In genomic region chr4:104424368-104424921, GRCh38 we compare ENCODE assay signal across 13 cellular contexts.
DNase-seq lines count a peak whose midpoint lies in the region; ATAC-seq, FAIRE-seq and TF ChIP-seq lines count a peak whose summit lies in the region.
"Had no signal": no experiment of that assay in that cellular context is flagged by ENCODE, and none has a peak within 500 bp of the region (broad histone marks: within the 10 kb centered on the region; RNA-seq: fewer than 3 reads in every experiment).

No MANE protein-coding gene starts in this region.

- intact Hi-C loops in ascending aorta (cut with DNase I) (no loop called here), kidney (cut with DNase I) (no loop called here), sigmoid colon (cut with DNase I) (no loop called here)
- intact Hi-C loops in activated CD8-positive, alpha-beta T cell treated with anti-CD3 and anti-CD28 coated beads for 36 hours (cut with micrococcal nuclease): no loop called here

- no peak for TF ChIP-seq EP300 in sigmoid colon (IDR thresholded peaks at IDR 0.05)

- H3K9me3 ChIP-seq in ascending aorta (no peaks in the 10 kb centered on the region), kidney (ENCODE audit: control insufficient read depth in 1 of 2, low read length in 2 of 2) (no peaks in the 10 kb centered on the region), sigmoid colon (no peaks in the 10 kb centered on the region)

- H3K9me3 Mint-ChIP-seq in activated CD8-positive, alpha-beta T cell treated with anti-CD3 and anti-CD28 coated beads for 36 hours: no peaks in the 10 kb centered on the region
- H3K9me3 Mint-ChIP-seq: activated naive CD8-positive, alpha-beta T cell treated with anti-CD3 and anti-CD28 coated beads, Interleukin-2, amount 10 ng/mL, durations not matched to agents 7 days and 5 days; memory B cell had no signal

- CTCF ChIA-PET in activated CD8-positive, alpha-beta T cell treated with anti-CD3 and anti-CD28 coated beads for 36 hours (lab: Charles Lee): no interaction called here

- H3K27me3 Mint-ChIP-seq in activated CD8-positive, alpha-beta T cell treated with anti-CD3 and anti-CD28 coated beads for 36 hours: no peaks in the 10 kb centered on the region
- H3K27me3 Mint-ChIP-seq: activated naive CD8-positive, alpha-beta T cell treated with anti-CD3 and anti-CD28 coated beads, Interleukin-2, amount 10 ng/mL, durations not matched to agents 7 days and 5 days; memory B cell had no signal

- no peaks in the 10 kb centered on the region for H3K4me1 Mint-ChIP-seq in activated CD8-positive, alpha-beta T cell treated with anti-CD3 and anti-CD28 coated beads for 36 hours (ENCODE audit: low read depth)
- H3K4me1 Mint-ChIP-seq: activated naive CD8-positive, alpha-beta T cell treated with anti-CD3 and anti-CD28 coated beads, Interleukin-2, amount 10 ng/mL, durations not matched to agents 7 days and 5 days; memory B cell had no signal

- peak overlapping the region; percentile 29 to 43 for H3K4me3 ChIP-seq in ascending aorta
- H3K4me3 ChIP-seq in kidney (ENCODE audit: low read length in 2 of 2): peak overlapping the region; percentile 57 to 60
- peak overlapping the region; percentile 7 to 30 (median 26) for H3K4me3 ChIP-seq in sigmoid colon

- TF ChIP-seq POLR2A in GM12892 (IDR thresholded peaks at IDR 0.05; ENCODE audit: low read depth, low read length) (no peak), sigmoid colon (IDR thresholded peaks at IDR 0.05) (no peak)

- no peak overlapping the region for H3K9ac ChIP-seq in kidney (ENCODE audit: low read length in 2 of 2)

- POLR2A ChIA-PET in activated CD8-positive, alpha-beta T cell treated with anti-CD3 and anti-CD28 coated beads for 36 hours (lab: Charles Lee): no interaction called here

- H3K36me3 ChIP-seq in ascending aorta: no peaks in the 10 kb centered on the region
- no peaks in the 10 kb centered on the region for H3K36me3 ChIP-seq in kidney (ENCODE audit: control insufficient read depth in 1 of 2, insufficient read depth in 2 of 2, low read length in 2 of 2)
- no peaks in the 10 kb centered on the region for H3K36me3 ChIP-seq in sigmoid colon

- FAIRE-seq in GM12892 (lab: Jason Lieb, UNC) (peak; percentile 74), kidney (lab: Jason Lieb, UNC) (no peak)

- H3K27ac ChIP-seq in ascending aorta (no peak overlapping the region), kidney (ENCODE audit: low read depth in 2 of 2, low read length in 2 of 2) (no peak overlapping the region), sigmoid colon (no peak overlapping the region)
- H3K27ac ChIP-seq: epithelial cell of prostate had no signal

- no peaks in the 10 kb centered on the region for H3K36me3 Mint-ChIP-seq in activated CD8-positive, alpha-beta T cell treated with anti-CD3 and anti-CD28 coated beads for 36 hours (ENCODE audit: low read depth)
- H3K36me3 Mint-ChIP-seq: activated naive CD8-positive, alpha-beta T cell treated with anti-CD3 and anti-CD28 coated beads, Interleukin-2, amount 10 ng/mL, durations not matched to agents 7 days and 5 days; memory B cell had no signal

- ATAC-seq in activated CD8-positive, alpha-beta T cell treated with anti-CD3 and anti-CD28 coated beads for 36 hours: no peak

- WGBS in sigmoid colon, 2 donors: 14 to 52% methylated on average over 8 of the region's 8 CpGs

- no peaks in the 10 kb centered on the region for H3K4me1 ChIP-seq in ascending aorta
- H3K4me1 ChIP-seq in kidney (ENCODE audit: control insufficient read depth in 1 of 2, insufficient read depth in 1 of 2, low read depth in 1 of 2, low read length in 2 of 2): no peaks in the 10 kb centered on the region
- no peaks in the 10 kb centered on the region for H3K4me1 ChIP-seq in sigmoid colon

- no peak overlapping the region for H3K27ac Mint-ChIP-seq in activated CD8-positive, alpha-beta T cell treated with anti-CD3 and anti-CD28 coated beads for 36 hours
- H3K27ac Mint-ChIP-seq: activated naive CD8-positive, alpha-beta T cell treated with anti-CD3 and anti-CD28 coated beads, Interleukin-2, amount 10 ng/mL, durations not matched to agents 7 days and 5 days; memory B cell had no signal

- DNase-seq in GM12892 (ENCODE audit: insufficient read length): no peak
- no peak for DNase-seq in ascending aorta (ENCODE audit: low spot score in 2 of 2)
- DNase-seq in kidney: no peak
- no peak for DNase-seq in sigmoid colon
- no peak for DNase-seq in activated CD8-positive, alpha-beta T cell treated with anti-CD3 and anti-CD28 coated beads for 36 hours
- DNase-seq in activated CD4-positive, alpha-beta T cell treated with anti-CD3 and anti-CD28 coated beads for 4 hours: no peak
- no peak for DNase-seq in NCI-H187 (lab: John Stamatoyannopoulos, UW)
- DNase-seq in DMS 273 treated with DMSO at 0.1 percent for 48 hours (lab: John Stamatoyannopoulos, UW): no peak
- DNase-seq: activated naive CD8-positive, alpha-beta T cell treated with anti-CD3 and anti-CD28 coated beads, Interleukin-2, amount 10 ng/mL, durations not matched to agents 7 days and 5 days; NCI-H2029; stimulated activated CD4-positive, alpha-beta T cell treated with anti-CD3 and anti-CD28 coated beads, Interleukin-4, amount 100 ng/mL, for 1 hour had no signal

- TF ChIP-seq CTCF in ascending aorta (IDR thresholded peaks at IDR 0.05) (no peak), kidney (IDR thresholded peaks at IDR 0.05; ENCODE audit: borderline replicate concordance, extremely low read depth, insufficient read depth) (no peak), sigmoid colon (IDR thresholded peaks at IDR 0.05) (no peak)
- no peak for TF ChIP-seq CTCF in activated CD8-positive, alpha-beta T cell treated with anti-CD3 and anti-CD28 coated beads for 36 hours (IDR thresholded peaks at IDR 0.05)

- no peak overlapping the region for H3K4me3 Mint-ChIP-seq in activated CD8-positive, alpha-beta T cell treated with anti-CD3 and anti-CD28 coated beads for 36 hours
- H3K4me3 Mint-ChIP-seq: activated naive CD8-positive, alpha-beta T cell treated with anti-CD3 and anti-CD28 coated beads, Interleukin-2, amount 10 ng/mL, durations not matched to agents 7 days and 5 days; memory B cell had no signal

- H3K27me3 ChIP-seq in ascending aorta (no peaks in the 10 kb centered on the region), sigmoid colon (no peaks in the 10 kb centered on the region)
